Comparison of ENCODE assay signal across 8 cellular contexts in the genomic region with DNA sequence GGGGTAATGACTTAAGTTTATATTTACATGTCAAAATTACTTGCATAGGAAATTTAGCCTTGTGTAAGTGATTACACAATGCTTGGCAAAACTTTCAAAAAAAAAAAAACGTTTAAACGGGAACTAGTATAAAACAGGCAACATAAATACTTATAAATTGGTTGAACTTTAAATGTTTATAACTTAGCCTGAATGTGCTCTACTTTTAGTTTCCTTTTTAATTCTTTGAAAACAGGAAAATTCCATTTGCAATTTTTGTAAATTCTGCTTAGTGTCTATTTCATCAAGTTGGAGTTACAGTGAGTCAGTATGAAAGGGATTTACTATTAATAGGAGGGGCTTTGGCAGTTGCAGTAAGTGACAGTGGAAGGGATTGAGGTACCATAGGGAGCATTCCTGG. TPM values are rescaled to one million over a fixed set of nuclear protein-coding genes. Genes with fewer than 3 reads are reported as not detected.
DNase-seq lines count a peak whose midpoint lies in the region; ATAC-seq, FAIRE-seq and TF ChIP-seq lines count a peak whose summit lies in the region.

No MANE protein-coding gene starts in this region.

- H3K9me3 ChIP-seq in GM23248 (ENCODE audit: low read depth) (no peaks in the 10 kb centered on the region), esophagus muscularis mucosa (no peaks in the 10 kb centered on the region)

- intact Hi-C loops in esophagus muscularis mucosa (cut with DNase I), result no loop called here

- no peaks in the 10 kb centered on the region; the same call in 1 of the 2 replicates for H4K20me1 ChIP-seq in GM23248 (ENCODE audit: insufficient read depth)

- ATAC-seq in HG03342 (IDR thresholded peaks at IDR 0.05; ENCODE audit: unreplicated experiment) (no peak), HG02852 (IDR thresholded peaks at IDR 0.05; ENCODE audit: unreplicated experiment) (no peak)

- peak overlapping the region; percentile 89 for H3K4me3 ChIP-seq in GM23248
- H3K4me3 ChIP-seq in esophagus muscularis mucosa, result peak overlapping the region; percentile 71 to 81 (median 74)
- H3K4me3 ChIP-seq in retinal pigment epithelial cell (ENCODE audit: low read length), result peak overlapping the region; percentile 80

- H3F3A ChIP-seq in GM23248 (ENCODE audit: insufficient read depth), result peaks cover 33% of the 10 kb centered on the region

- no peak overlapping the region for H2AFZ ChIP-seq in GM23248

- no peak for TF ChIP-seq EP300 in esophagus muscularis mucosa (IDR thresholded peaks at IDR 0.05)

- FAIRE-seq in RCC 7860 (lab: Jason Lieb, UNC), result peak; percentile 23

- no peak for TF ChIP-seq POLR2A in esophagus muscularis mucosa (IDR thresholded peaks at IDR 0.05; ENCODE audit: low read depth)

- in situ Hi-C loops in GM23248 (cut with MboI), result no loop called here

- H3K27ac ChIP-seq in GM23248, result peak overlapping the region; percentile 100
- peak overlapping the region; percentile 71 to 98 (median 97) for H3K27ac ChIP-seq in esophagus muscularis mucosa (replicated peaks in 1 of 4)

- DNase-seq in GM23248 (peak; percentile 61), RCC 7860 (ENCODE audit: low spot score) (peak; percentile 6), esophagus muscularis mucosa (ENCODE audit: extremely low spot score) (no peak), retinal pigment epithelial cell (ENCODE audit: low read depth) (no peak), NCI-H526 treated with DMSO at 0.1 percent for 48 hours (lab: John Stamatoyannopoulos, UW) (no peak), NCI-H2081 (lab: John Stamatoyannopoulos, UW) (no peak)

- 0 to 4% methylated on average over 2 of the region's 2 CpGs for WGBS in GM23248 (ENCODE audit: low coverage in 1 of 2, low lambda C conversion rate in 2 of 2, missing lambda C conversion rate in 2 of 2), 2 experiments
- 22% methylated on average over 2 of the region's 2 CpGs for WGBS in esophagus muscularis mucosa

- H3K9ac ChIP-seq in GM23248, result peak overlapping the region; percentile 100

- H3K79me2 ChIP-seq in GM23248 (ENCODE audit: insufficient read depth), result peaks cover 79% of the 10 kb centered on the region

- no peaks in the 10 kb centered on the region for H3K36me3 ChIP-seq in GM23248 (ENCODE audit: low read depth)
- no peaks in the 10 kb centered on the region for H3K36me3 ChIP-seq in esophagus muscularis mucosa

- TF ChIP-seq CTCF in esophagus muscularis mucosa (IDR thresholded peaks at IDR 0.05), result no peak
- TF ChIP-seq CTCF in retinal pigment epithelial cell (conservative IDR thresholded peaks at IDR 0.05; ENCODE audit: low read depth, low read length), result no peak

- no peaks in the 10 kb centered on the region for H3K27me3 ChIP-seq in GM23248 (replicated peaks; ENCODE audit: insufficient read depth)
- H3K27me3 ChIP-seq in esophagus muscularis mucosa, result no peaks in the 10 kb centered on the region

- H3K4me2 ChIP-seq in GM23248 (ENCODE audit: unreplicated experiment), result peak overlapping the region; percentile 93

- no peaks in the 10 kb centered on the region for H3K9me2 ChIP-seq in GM23248 (ENCODE audit: insufficient read depth)

- H3K4me1 ChIP-seq in GM23248 (ENCODE audit: insufficient read depth), result peaks cover 21% of the 10 kb centered on the region; the same call in 1 of the 2 replicates
- H3K4me1 ChIP-seq in esophagus muscularis mucosa, result peaks cover 12 to 55% (median 36%) of the 10 kb centered on the region in 4 donors

RNA-seq across cellular contexts. Expression of a gene that starts 2.6 kb away (rescaled TPM):
- total RNA-seq in GM23248 (2014; rRNA removed; shearing (Covaris generic)), result 51.7 and 56.3 TPM in 2 replicates
- polyA plus RNA-seq in GM23248 (2016; fragmentation: Nextera tagmentation; extraction: Ambion mirVana), result 25.7 and 29.2 TPM in 2 replicates
- 10 to 100 TPM; 60.6 to 94.3 (median 84.7) TPM for total RNA-seq in esophagus muscularis mucosa

Comparison
In these comparisons a context has a peak if more than half of its experiments do, and no peak if none do; other contexts are left out.
1. DNase-seq: peak in GM23248 (single experiment) and RCC 7860 (single experiment); none in esophagus muscularis mucosa (single experiment), retinal pigment epithelial cell (single experiment), NCI-H526 treated with DMSO at 0.1 percent for 48 hours (single experiment) and NCI-H2081 (0 of 2).
2. Peak in every context shown above with its lines, with median percentiles within 50 percentile points of each other: H3K4me3 ChIP-seq.